15 cellular contexts compared by ENCODE assay signal in the genomic region with DNA sequence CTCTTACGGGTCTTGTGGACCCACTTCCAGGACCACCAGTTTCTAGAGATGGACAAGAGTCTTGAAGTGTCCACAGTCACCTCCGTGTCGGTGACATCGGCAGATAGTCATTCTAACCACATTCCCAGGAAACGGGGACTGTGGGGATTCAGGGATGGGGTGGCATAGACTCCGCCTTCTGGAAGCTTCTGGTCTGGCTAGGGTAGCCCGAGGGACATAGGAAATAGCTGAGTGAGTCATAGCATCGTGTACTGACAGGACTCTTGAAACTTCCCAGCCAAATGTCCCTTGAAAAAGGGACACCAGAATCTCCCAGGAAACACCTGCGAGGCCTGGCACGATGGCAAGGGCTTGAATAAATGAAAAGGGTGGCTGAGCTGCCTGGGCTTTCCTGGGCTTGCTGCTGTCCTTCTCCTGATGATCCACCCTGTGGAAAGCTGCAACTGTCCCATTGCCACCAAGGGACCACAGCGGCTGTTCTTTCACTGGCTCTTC.
DNase-seq lines count a peak whose midpoint lies in the region; ATAC-seq lines count a peak whose summit lies in the region.
"Had no signal": no experiment of that assay in that cellular context is flagged by ENCODE, and none has a peak within 500 bp of the region (broad histone marks: within the 10 kb centered on the region; RNA-seq: fewer than 3 reads in every experiment).

No MANE protein-coding gene starts in this region.

- ATAC-seq in GM18517 (IDR thresholded peaks at IDR 0.05; ENCODE audit: unreplicated experiment), result no peak
- ATAC-seq in GM21390 (IDR thresholded peaks at IDR 0.05; ENCODE audit: unreplicated experiment), result no peak
- ATAC-seq: HepG2 had no signal

- H3K4me2 ChIP-seq in BLaER1, result peak overlapping the region; percentile 87

- H3K9me3 ChIP-seq in BLaER1 (no peaks in the 10 kb centered on the region), adipocyte (ENCODE audit: control insufficient read depth, low read length) (peaks cover 7% of the 10 kb centered on the region), MG63 (no peaks in the 10 kb centered on the region)
- H3K9me3 ChIP-seq: prostate gland, testis had no signal

- H3K27me3 ChIP-seq in BLaER1 (no peaks in the 10 kb centered on the region), adipocyte (replicated peaks; ENCODE audit: control insufficient read depth, insufficient read depth, low read length) (peaks cover 24% of the 10 kb centered on the region), MG63 (no peaks in the 10 kb centered on the region)
- H3K27me3 ChIP-seq: testis had no signal

- H3K4me3 ChIP-seq in BLaER1 (no peak overlapping the region), adipocyte (ENCODE audit: low read length) (no peak overlapping the region), MG63 (no peak overlapping the region)
- H3K4me3 ChIP-seq: prostate gland, testis had no signal

- H3K4me1 ChIP-seq in BLaER1 (peaks cover 91% of the 10 kb centered on the region), adipocyte (ENCODE audit: control insufficient read depth, insufficient read depth, low read length) (no peaks in the 10 kb centered on the region)
- H3K4me1 ChIP-seq: prostate gland, testis had no signal

- H4K20me1 ChIP-seq in BLaER1, result no peaks in the 10 kb centered on the region

- no peaks in the 10 kb centered on the region for H3K36me3 ChIP-seq in BLaER1
- no peaks in the 10 kb centered on the region for H3K36me3 ChIP-seq in adipocyte (ENCODE audit: control insufficient read depth, insufficient read depth, low read length, severe bottlenecking)
- no peaks in the 10 kb centered on the region for H3K36me3 ChIP-seq in MG63
- H3K36me3 ChIP-seq: prostate gland had no signal

- H3K27ac ChIP-seq in BLaER1, result peak overlapping the region; percentile 24; the same call in 1 of the 2 replicates
- H3K27ac ChIP-seq: prostate gland, testis had no signal

- DNase-seq in HPDE6-E6E7 (ENCODE audit: extremely low spot score), result peak; percentile 40
- peak; percentile 38 for DNase-seq in adipocyte (ENCODE audit: low read depth)
- DNase-seq in lung microvascular endothelial cell (ENCODE audit: low read depth in 2 of 2), result peak; percentile 25 to 39
- no peak for DNase-seq in T-helper 1 cell
- DNase-seq in MG63, result no peak
- DNase-seq: activated naive CD4-positive, alpha-beta T cell treated with anti-CD3 and anti-CD28 coated beads for 36 hours; AML-193; glutamatergic neuron; NCI-H1092; testis had no signal

- H3K9ac ChIP-seq in BLaER1 (no peak overlapping the region), adipocyte (ENCODE audit: low read length) (no peak overlapping the region)

Comparison
In these comparisons a context has a peak if more than half of its experiments do, and no peak if none do; other contexts are left out.
1. DNase-seq: peak in HPDE6-E6E7 (single experiment), adipocyte (single experiment) and lung microvascular endothelial cell (2 of 2); none in T-helper 1 cell (0 of 5) and MG63 (single experiment).